23 cellular contexts compared by ENCODE assay signal in the genomic region with DNA sequence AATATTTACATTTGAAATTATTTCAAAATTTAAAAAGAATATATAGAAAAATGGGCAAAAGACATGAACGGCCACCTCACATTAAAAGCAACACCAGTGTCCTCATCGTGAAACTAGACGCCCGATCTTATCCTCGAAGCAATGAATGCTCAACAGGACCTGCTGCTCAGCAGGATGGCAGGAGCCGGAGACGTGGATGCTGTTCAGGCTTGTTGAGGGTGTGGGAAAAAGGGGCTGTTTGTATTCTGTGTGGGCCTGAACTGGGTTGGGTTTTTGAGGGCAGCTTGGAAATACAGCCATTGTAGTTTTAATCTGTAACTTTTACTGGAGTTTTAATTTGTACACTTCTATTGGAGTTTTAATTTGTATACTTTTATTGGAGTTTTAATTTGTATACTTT. TPM values are rescaled to one million over a fixed set of nuclear protein-coding genes. Genes with fewer than 3 reads are reported as not detected.
A peak's percentile ranks its signal among the peaks of the same experiment; 100 is the strongest.
DNase-seq lines count a peak whose midpoint lies in the region; ATAC-seq and TF ChIP-seq lines count a peak whose summit lies in the region.
"Had no signal": no experiment of that assay in that cellular context is flagged by ENCODE, and none has a peak within 500 bp of the region (broad histone marks: within the 10 kb centered on the region; RNA-seq: fewer than 3 reads in every experiment).

No MANE protein-coding gene starts in this region.

- no peaks in the 10 kb centered on the region for H3K9me3 ChIP-seq in Caco-2
- H3K9me3 ChIP-seq: HAP-1, left lung, prostate gland, tibial artery had no signal

- H3K4me1 ChIP-seq in Caco-2: peaks cover 4% of the 10 kb centered on the region; the same call in 1 of the 2 replicates
- H3K4me1 ChIP-seq: HAP-1, left lung, prostate gland, tibial artery had no signal

- in situ Hi-C loops in KBM-7 (cut with MboI; ENCODE audit: low pct_unique_long_range_greater_than_20kb, low sequenced_read_pairs): no loop called here

- no peaks in the 10 kb centered on the region for H3K9me3 Mint-ChIP-seq in activated naive CD4-positive, alpha-beta T cell treated with anti-CD3 and anti-CD28 coated beads, Interleukin-2, amount 50 U/mL, for 24 hours
- H3K9me3 Mint-ChIP-seq in activated naive CD4-positive, alpha-beta T cell treated with anti-CD3 and anti-CD28 coated beads, Interleukin-2, amount 50 U/mL, for 72 hours: no peaks in the 10 kb centered on the region
- no peaks in the 10 kb centered on the region for H3K9me3 Mint-ChIP-seq in T-cell
- no peaks in the 10 kb centered on the region for H3K9me3 Mint-ChIP-seq in central memory CD8-positive, alpha-beta T cell
- no peaks in the 10 kb centered on the region for H3K9me3 Mint-ChIP-seq in stimulated activated naive CD8-positive, alpha-beta T cell treated with anti-CD3 and anti-CD28 coated beads, Interleukin-15, amount 100 ng/mL, for 72 hours
- H3K9me3 Mint-ChIP-seq in Caco-2 (ENCODE audit: unreplicated experiment): no peaks in the 10 kb centered on the region
- H3K9me3 Mint-ChIP-seq: immature natural killer cell, WTC11 had no signal

- H3K27me3 ChIP-seq in Caco-2 (replicated peaks; ENCODE audit: control insufficient read depth, insufficient read depth, low read length): no peaks in the 10 kb centered on the region
- H3K27me3 ChIP-seq: hepatocyte, left lung, tibial artery had no signal

- no peaks in the 10 kb centered on the region for H3K27me3 Mint-ChIP-seq in activated naive CD4-positive, alpha-beta T cell treated with anti-CD3 and anti-CD28 coated beads, Interleukin-2, amount 50 U/mL, for 24 hours
- H3K27me3 Mint-ChIP-seq in T-cell (no peaks in the 10 kb centered on the region), Caco-2 (ENCODE audit: insufficient read depth, unreplicated experiment) (no peaks in the 10 kb centered on the region)
- H3K27me3 Mint-ChIP-seq in central memory CD8-positive, alpha-beta T cell: no peaks in the 10 kb centered on the region
- H3K27me3 Mint-ChIP-seq in stimulated activated naive CD8-positive, alpha-beta T cell treated with anti-CD3 and anti-CD28 coated beads, Interleukin-15, amount 100 ng/mL, for 72 hours: no peaks in the 10 kb centered on the region
- H3K27me3 Mint-ChIP-seq: stimulated activated naive B cell treated with anti-CD40 and anti-IgM and Interleukin-4, amounts not matched to agents 10 μg/mL and 1 μg/mL and 100 μg/mL, for 72 hours had no signal

- no TSS peak for BruUV-seq in Caco-2 (replicated peaks; lab: Mats Ljungman, UMichigan)

- POLR2A ChIA-PET in T-cell (lab: Charles Lee): interaction anchor here in 1 of 2 donors (0.6 kb wide), 1 partner anchor 9 kb away, joined by 3 read pairs; no protein-coding TSS in a partner anchor
- POLR2A ChIA-PET in Caco-2 (lab: Charles Lee): no interaction called here

- TF ChIP-seq CTCF in Caco-2 (IDR thresholded peaks at IDR 0.05; ENCODE audit: insufficient read depth in 1 of 2, low read depth in 1 of 2, low read length in 1 of 2, severe bottlenecking in 1 of 2, unreplicated experiment in 1 of 2): no peak

- intact Hi-C loops in Caco-2 (cut with micrococcal nuclease; ENCODE audit: unreplicated experiment): no loop called here

- peak overlapping the region; percentile 44 for H3K4me3 Mint-ChIP-seq in activated naive CD4-positive, alpha-beta T cell treated with anti-CD3 and anti-CD28 coated beads, Interleukin-2, amount 50 U/mL, for 24 hours
- H3K4me3 Mint-ChIP-seq in T-cell: no peak overlapping the region
- H3K4me3 Mint-ChIP-seq in central memory CD8-positive, alpha-beta T cell: no peak overlapping the region
- H3K4me3 Mint-ChIP-seq in stimulated activated naive CD8-positive, alpha-beta T cell treated with anti-CD3 and anti-CD28 coated beads, Interleukin-15, amount 100 ng/mL, for 72 hours: peak overlapping the region; percentile 11 to 66
- no peak overlapping the region for H3K4me3 Mint-ChIP-seq in Caco-2 (ENCODE audit: unreplicated experiment)
- H3K4me3 Mint-ChIP-seq: WTC11 had no signal

- H3K36me3 ChIP-seq in Caco-2 (ENCODE audit: control insufficient read depth, insufficient read depth, low read length): peaks cover 4% of the 10 kb centered on the region; the same call in 1 of the 2 replicates

- H3K4me1 Mint-ChIP-seq in activated naive CD4-positive, alpha-beta T cell treated with anti-CD3 and anti-CD28 coated beads, Interleukin-2, amount 50 U/mL, for 24 hours: peaks cover 57% of the 10 kb centered on the region
- peaks cover 16 to 35% (median 29%) of the 10 kb centered on the region in 3 donors for H3K4me1 Mint-ChIP-seq in T-cell
- H3K4me1 Mint-ChIP-seq in central memory CD8-positive, alpha-beta T cell: peaks cover 16% of the 10 kb centered on the region
- peaks cover 71% of the 10 kb centered on the region for H3K4me1 Mint-ChIP-seq in stimulated activated naive CD8-positive, alpha-beta T cell treated with anti-CD3 and anti-CD28 coated beads, Interleukin-15, amount 100 ng/mL, for 72 hours
- no peaks in the 10 kb centered on the region for H3K4me1 Mint-ChIP-seq in Caco-2 (ENCODE audit: low read depth, unreplicated experiment)
- H3K4me1 Mint-ChIP-seq: WTC11 had no signal

- CTCF ChIA-PET in T-cell (lab: Charles Lee) (no interaction called here), Caco-2 (lab: Charles Lee) (no interaction called here)

- no peak for DNase-seq in activated naive CD4-positive, alpha-beta T cell treated with anti-CD3 and anti-CD28 coated beads, Interleukin-2, amount 50 U/mL, for 72 hours (ENCODE audit: low spot score in 2 of 2)
- DNase-seq in T-cell: no peak
- DNase-seq in central memory CD8-positive, alpha-beta T cell (ENCODE audit: low spot score in 2 of 2): no peak
- DNase-seq in stimulated activated naive CD8-positive, alpha-beta T cell treated with anti-CD3 and anti-CD28 coated beads, Interleukin-15, amount 100 ng/mL, for 72 hours: no peak
- no peak for DNase-seq in NCI-H524 treated with DMSO at 0.1 percent for 48 hours (lab: John Stamatoyannopoulos, UW)
- no peak for DNase-seq in Caco-2
- no peak for DNase-seq in KBM-7
- DNase-seq: DMS79, foreskin melanocyte, midbrain, NCI-H1436, NCI-H510A treated with DMSO at 0.1 percent for 48 hours, RPMI8226 had no signal

- peaks cover 34% of the 10 kb centered on the region for H3K36me3 Mint-ChIP-seq in activated naive CD4-positive, alpha-beta T cell treated with anti-CD3 and anti-CD28 coated beads, Interleukin-2, amount 50 U/mL, for 24 hours
- H3K36me3 Mint-ChIP-seq in activated naive CD4-positive, alpha-beta T cell treated with anti-CD3 and anti-CD28 coated beads, Interleukin-2, amount 50 U/mL, for 72 hours: peaks cover 33 to 58% of the 10 kb centered on the region in 2 donors
- peaks cover 47% of the 10 kb centered on the region for H3K36me3 Mint-ChIP-seq in T-cell
- H3K36me3 Mint-ChIP-seq in central memory CD8-positive, alpha-beta T cell (ENCODE audit: insufficient read depth): peaks cover 31% of the 10 kb centered on the region
- H3K36me3 Mint-ChIP-seq in Caco-2 (ENCODE audit: insufficient read depth, unreplicated experiment): peaks cover 42% of the 10 kb centered on the region

- no peak overlapping the region for H3K4me3 ChIP-seq in Caco-2 (ENCODE audit: low read depth, low read length)
- H3K4me3 ChIP-seq: HAP-1, hepatocyte, left lung, prostate gland, SK-N-MC, tibial artery had no signal

- no peak for ATAC-seq in activated naive CD4-positive, alpha-beta T cell treated with anti-CD3 and anti-CD28 coated beads, Interleukin-2, amount 50 U/mL, for 72 hours
- no peak for ATAC-seq in T-cell (replicated peaks in 1 of 4)
- ATAC-seq in central memory CD8-positive, alpha-beta T cell (replicated peaks; ENCODE audit: extremely low read depth, poor library complexity, severe bottlenecking): no peak
- no peak for ATAC-seq in stimulated activated naive CD8-positive, alpha-beta T cell treated with anti-CD3 and anti-CD28 coated beads, Interleukin-15, amount 100 ng/mL, for 72 hours
- ATAC-seq: left lung, WTC11 had no signal

- peak overlapping the region; percentile 46 for H3K27ac Mint-ChIP-seq in activated naive CD4-positive, alpha-beta T cell treated with anti-CD3 and anti-CD28 coated beads, Interleukin-2, amount 50 U/mL, for 24 hours
- no peak overlapping the region for H3K27ac Mint-ChIP-seq in activated naive CD4-positive, alpha-beta T cell treated with anti-CD3 and anti-CD28 coated beads, Interleukin-2, amount 50 U/mL, for 72 hours
- H3K27ac Mint-ChIP-seq in T-cell (peak overlapping the region; percentile 49 to 56), Caco-2 (ENCODE audit: unreplicated experiment) (no peak overlapping the region)
- peak overlapping the region; percentile 46 for H3K27ac Mint-ChIP-seq in central memory CD8-positive, alpha-beta T cell (ENCODE audit: low read depth)
- H3K27ac Mint-ChIP-seq in stimulated activated naive CD8-positive, alpha-beta T cell treated with anti-CD3 and anti-CD28 coated beads, Interleukin-15, amount 100 ng/mL, for 72 hours: no peak overlapping the region
- H3K27ac Mint-ChIP-seq: WTC11 had no signal

RNA-seq across cellular contexts. Expression of a gene that starts 20.3 kb away (rescaled TPM):
- 100 to 1,000 TPM in 1 of 2 donors, 10 to 100 TPM in 1; 83.8 to 101 TPM for total RNA-seq in activated naive CD4-positive, alpha-beta T cell treated with anti-CD3 and anti-CD28 coated beads, Interleukin-2, amount 50 U/mL, for 72 hours
- total RNA-seq in T-cell (10 to 100 TPM; 81.6 to 99.8 (median 84.2) TPM), Caco-2 (2022) (41.9 and 44.5 TPM in 2 replicates)

Comparison
In these comparisons a context has a peak if more than half of its experiments do, and no peak if none do; other contexts are left out.
1. H3K27ac Mint-ChIP-seq: peak in activated naive CD4-positive, alpha-beta T cell treated with anti-CD3 and anti-CD28 coated beads, Interleukin-2, amount 50 U/mL, for 24 hours (single experiment), T-cell (2 of 2) and central memory CD8-positive, alpha-beta T cell (single experiment); none in activated naive CD4-positive, alpha-beta T cell treated with anti-CD3 and anti-CD28 coated beads, Interleukin-2, amount 50 U/mL, for 72 hours (0 of 2), stimulated activated naive CD8-positive, alpha-beta T cell treated with anti-CD3 and anti-CD28 coated beads, Interleukin-15, amount 100 ng/mL, for 72 hours (0 of 2) and Caco-2 (single experiment).
2. H3K4me3 Mint-ChIP-seq: peak in activated naive CD4-positive, alpha-beta T cell treated with anti-CD3 and anti-CD28 coated beads, Interleukin-2, amount 50 U/mL, for 24 hours (single experiment) and stimulated activated naive CD8-positive, alpha-beta T cell treated with anti-CD3 and anti-CD28 coated beads, Interleukin-15, amount 100 ng/mL, for 72 hours (2 of 2); none in T-cell (0 of 3), central memory CD8-positive, alpha-beta T cell (single experiment) and Caco-2 (single experiment).